In genomic region chr17:5281814-5282638, GRCh38 we compare ENCODE assay signal across 8 cellular contexts. TPM values are rescaled to one million over a fixed set of nuclear protein-coding genes. Genes with fewer than 3 reads are reported as not detected.
A peak's percentile ranks its signal among the peaks of the same experiment; 100 is the strongest.
DNase-seq lines count a peak whose midpoint lies in the region; ATAC-seq and TF ChIP-seq lines count a peak whose summit lies in the region.

TSS of gene RABEP1 (plus strand) at chr17:5282284. CDS start at chr17:5282487, 203 bp downstream.

- H3K27ac ChIP-seq in CD8-positive, alpha-beta memory T cell (ENCODE audit: low read depth, low read length) = peak within 1 kb of the TSS; percentile 53
- H3K27ac ChIP-seq in muscle layer of colon (ENCODE audit: low read depth, low read length) = peak within 1 kb of the TSS; percentile 52

- no peaks in the 10 kb centered on the region for H3K9me3 ChIP-seq in CD8-positive, alpha-beta memory T cell (ENCODE audit: low read length)
- H3K9me3 ChIP-seq in muscle layer of colon (ENCODE audit: low read length) = no peaks in the 10 kb centered on the region

- peaks cover 38% of the 10 kb centered on the region for H3K4me1 ChIP-seq in CD8-positive, alpha-beta memory T cell (ENCODE audit: insufficient read depth, low read length)
- peaks cover 24% of the 10 kb centered on the region for H3K4me1 ChIP-seq in muscle layer of colon (ENCODE audit: insufficient read depth, low read length)

- peak within 1 kb of the TSS; percentile 71 to 99 (median 86) for H3K27ac Mint-ChIP-seq in CD8-positive, alpha-beta memory T cell

- peaks cover 0 to 14% (median 4%) of the 10 kb centered on the region in 3 donors for H3K36me3 Mint-ChIP-seq in CD8-positive, alpha-beta memory T cell
- H3K36me3 Mint-ChIP-seq in activated T-cell treated with anti-CD3 and anti-CD28 coated beads, Interleukin-2, amount 50 U/mL, for 4 hours (ENCODE audit: insufficient read depth) = peaks cover 9% of the 10 kb centered on the region

- peak; percentile 90 to 95 (median 92) for DNase-seq in CD8-positive, alpha-beta memory T cell
- peak; percentile 81 for DNase-seq in Jurkat, Clone E6-1 (ENCODE audit: low read depth, low spot score)
- peak; percentile 95 for DNase-seq in activated T-cell treated with anti-CD3 and anti-CD28 coated beads, Interleukin-2, amount 50 U/mL, for 4 hours
- peak; percentile 87 to 90 for DNase-seq in stimulated activated CD8-positive, alpha-beta memory T cell treated with anti-CD3 and anti-CD28 coated beads, Interleukin-7, amount 100 ng/mL, for 1 hour (ENCODE audit: low read depth in 2 of 2)

- peaks cover 0 to 6% of the 10 kb centered on the region in 2 donors for H3K27me3 Mint-ChIP-seq in CD8-positive, alpha-beta memory T cell
- H3K27me3 Mint-ChIP-seq in activated T-cell treated with anti-CD3 and anti-CD28 coated beads, Interleukin-2, amount 50 U/mL, for 4 hours (ENCODE audit: low read depth) = no peaks in the 10 kb centered on the region

- CTCF ChIA-PET in CD8-positive, alpha-beta memory T cell (lab: Charles Lee) = interaction anchor here (0.9 kb wide), 1 partner anchor 44 kb away, joined by 3 read pairs; no protein-coding TSS in a partner anchor

- peak within 1 kb of the TSS; percentile 86 to 97 (median 92) for H3K4me3 Mint-ChIP-seq in CD8-positive, alpha-beta memory T cell
- peak within 1 kb of the TSS; percentile 89 for H3K4me3 Mint-ChIP-seq in activated T-cell treated with anti-CD3 and anti-CD28 coated beads, Interleukin-2, amount 50 U/mL, for 4 hours

- H3K9ac ChIP-seq in muscle layer of colon (ENCODE audit: low read length) = peak within 1 kb of the TSS; percentile 61

- peak within 1 kb of the TSS; percentile 83 for H3K4me3 ChIP-seq in CD8-positive, alpha-beta memory T cell (ENCODE audit: low read length)
- peak within 1 kb of the TSS; percentile 86 for H3K4me3 ChIP-seq in Jurkat, Clone E6-1 (ENCODE audit: low read length)
- peak within 1 kb of the TSS; percentile 52 to 86 for H3K4me3 ChIP-seq in muscle layer of colon (ENCODE audit: low read depth in 1 of 2, low read length in 2 of 2)

- H3K4me1 Mint-ChIP-seq in CD8-positive, alpha-beta memory T cell = peaks cover 31 to 48% (median 40%) of the 10 kb centered on the region in 3 donors
- H3K4me1 Mint-ChIP-seq in activated T-cell treated with anti-CD3 and anti-CD28 coated beads, Interleukin-2, amount 50 U/mL, for 4 hours (ENCODE audit: low read depth) = peaks cover 36% of the 10 kb centered on the region

- no peaks in the 10 kb centered on the region for H3K9me3 Mint-ChIP-seq in CD8-positive, alpha-beta memory T cell
- no peaks in the 10 kb centered on the region for H3K9me3 Mint-ChIP-seq in activated T-cell treated with anti-CD3 and anti-CD28 coated beads, Interleukin-2, amount 50 U/mL, for 4 hours

- peak; percentile 59 for ATAC-seq in GM21367 (IDR thresholded peaks at IDR 0.05; ENCODE audit: unreplicated experiment)
- ATAC-seq in activated T-cell treated with anti-CD3 and anti-CD28 coated beads, Interleukin-2, amount 50 U/mL, for 4 hours = peak; percentile 87 to 88
- peak; percentile 92 for ATAC-seq in esophagus mucosa

- H3K27me3 ChIP-seq in CD8-positive, alpha-beta memory T cell (ENCODE audit: insufficient read depth, low read length, poor library complexity, severe bottlenecking) = no peaks in the 10 kb centered on the region
- H3K27me3 ChIP-seq in muscle layer of colon (ENCODE audit: control insufficient read depth in 1 of 2, insufficient read depth in 2 of 2, low read length in 2 of 2) = no peaks in the 10 kb centered on the region

- POLR2A ChIA-PET in CD8-positive, alpha-beta memory T cell (lab: Charles Lee) = interaction anchor here (0.6 to 1.1 kb wide), 3 partner anchors 27 to 56 kb away, joined by 4 to 10 read pairs (median 7); no protein-coding TSS in a partner anchor

- H3K36me3 ChIP-seq in CD8-positive, alpha-beta memory T cell (ENCODE audit: insufficient read depth, low read length) = no peaks in the 10 kb centered on the region
- no peaks in the 10 kb centered on the region for H3K36me3 ChIP-seq in muscle layer of colon (ENCODE audit: insufficient read depth, low read length)

TF ChIP-seq in PFSK-1, 5 proteins besides CTCF, POLR2A, EP300 and RAD21:
- TF ChIP-seq POLR2AphosphoS5 (IDR thresholded peaks at IDR 0.05; ENCODE audit: low read depth, low read length) (peak; percentile 92), TAF1 (IDR thresholded peaks at IDR 0.05; ENCODE audit: borderline replicate concordance, insufficient read depth, low read length) (peak; percentile 99), REST (IDR thresholded peaks at IDR 0.05; ENCODE audit: insufficient read depth in 1 of 2, low read depth in 2 of 2, low read length in 2 of 2) (peak in 1 of 2 experiments; percentile 68; a peak in 1 of 4 replicates), SIN3A (IDR thresholded peaks at IDR 0.05; ENCODE audit: borderline replicate concordance, insufficient read depth, low read length) (no peak), FOXP2 (optimal IDR thresholded peaks at IDR 0.05; ENCODE audit: borderline replicate concordance, extremely low read depth, extremely low read length, insufficient read depth) (peak; percentile 83)

RNA-seq across cellular contexts. Expression of gene RABEP1, which starts in this region (rescaled TPM):
- total RNA-seq in CD8-positive, alpha-beta memory T cell = 10 to 100 TPM; 60.9 to 64.0 TPM
- polyA plus RNA-seq in CD8-positive, alpha-beta memory T cell = 44.4 TPM
- 56.3 TPM for polyA plus RNA-seq in Jurkat, Clone E6-1 (2012; ENCODE audit: insufficient read depth, insufficient read length)
- 44.0 TPM for polyA plus RNA-seq in PFSK-1 (2012; ENCODE audit: insufficient read length, low read depth)
- 10 to 100 TPM; 72.9 to 80.8 (median 76.3) TPM for total RNA-seq in activated T-cell treated with anti-CD3 and anti-CD28 coated beads, Interleukin-2, amount 50 U/mL, for 4 hours
- total RNA-seq in esophagus mucosa = 15.1 TPM

Comparison
In these comparisons a context has a peak if more than half of its experiments do, and no peak if none do; other contexts are left out.
1. Peak in every context shown above with its lines: DNase-seq, ATAC-seq, H3K4me3 ChIP-seq and H3K27ac ChIP-seq.